Comparison of ENCODE assay signal across 8 cellular contexts in genomic region chr15:89874926-89875564, GRCh38. TPM values are rescaled to one million over a fixed set of nuclear protein-coding genes. Genes with fewer than 3 reads are reported as not detected.
DNase-seq lines count a peak whose midpoint lies in the region; ATAC-seq and TF ChIP-seq lines count a peak whose summit lies in the region.

No MANE protein-coding gene starts in this region.

- H3K79me2 ChIP-seq in DOHH2 (ENCODE audit: control insufficient read depth, low read length) = no peaks in the 10 kb centered on the region

- TF ChIP-seq CTCF in DOHH2 (IDR thresholded peaks at IDR 0.05; ENCODE audit: low read depth, low read length, poor library complexity, severe bottlenecking) = peak; percentile 96

- peaks cover 11% of the 10 kb centered on the region for H3K36me3 Mint-ChIP-seq in activated naive CD8-positive, alpha-beta T cell treated with anti-CD3 and anti-CD28 coated beads for 36 hours

- no peak overlapping the region for H3K4me2 ChIP-seq in DOHH2 (ENCODE audit: low read length)

- no peak overlapping the region for H3K27ac ChIP-seq in DOHH2 (ENCODE audit: low read depth, low read length)

- H3K4me3 ChIP-seq in DOHH2 (ENCODE audit: low read length) = no peak overlapping the region

- H3K4me1 ChIP-seq in DOHH2 (ENCODE audit: control insufficient read depth, low read length) = peaks cover 4% of the 10 kb centered on the region

- H3K4me1 Mint-ChIP-seq in activated naive CD8-positive, alpha-beta T cell treated with anti-CD3 and anti-CD28 coated beads for 36 hours = peaks cover 6% of the 10 kb centered on the region

- no peaks in the 10 kb centered on the region for H3K9me3 Mint-ChIP-seq in activated naive CD8-positive, alpha-beta T cell treated with anti-CD3 and anti-CD28 coated beads for 36 hours

- ATAC-seq in GM21367 (IDR thresholded peaks at IDR 0.05; ENCODE audit: unreplicated experiment) = no peak

- no peak overlapping the region for H3K4me3 Mint-ChIP-seq in activated naive CD8-positive, alpha-beta T cell treated with anti-CD3 and anti-CD28 coated beads for 36 hours

- no peaks in the 10 kb centered on the region for H4K20me1 ChIP-seq in DOHH2 (ENCODE audit: control insufficient read depth, insufficient read depth, low read depth, low read length)

- H3K27me3 Mint-ChIP-seq in activated naive CD8-positive, alpha-beta T cell treated with anti-CD3 and anti-CD28 coated beads for 36 hours = no peaks in the 10 kb centered on the region

- DNase-seq in H4 (ENCODE audit: low spot score) (peak; percentile 64), NCI-H1092 (lab: John Stamatoyannopoulos, UW) (peak; percentile 46), SW480 (ENCODE audit: low spot score) (peak; percentile 67), cardiac septum (ENCODE audit: low spot score) (peak; percentile 90), renal cortical epithelial cell (ENCODE audit: low read depth) (peak; percentile 55)
- DNase-seq in activated naive CD8-positive, alpha-beta T cell treated with anti-CD3 and anti-CD28 coated beads for 36 hours = peak; percentile 81

- no peaks in the 10 kb centered on the region for H3K9me2 ChIP-seq in DOHH2 (replicated peaks; ENCODE audit: control insufficient read depth, low read length)

- H3K36me3 ChIP-seq in DOHH2 (ENCODE audit: control insufficient read depth, low read length) = peaks cover 19% of the 10 kb centered on the region; the same call in 1 of the 2 replicates

- intact Hi-C loops in cardiac septum (cut with DNase I) = loop anchor here (2.0 kb wide), 1 partner anchor 114 kb away; no protein-coding TSS in a partner anchor

- no peaks in the 10 kb centered on the region for H3K9me3 ChIP-seq in DOHH2 (ENCODE audit: control insufficient read depth, insufficient read depth, low read length)

- H3F3A ChIP-seq in DOHH2 (ENCODE audit: control insufficient read depth, insufficient read depth) = peaks cover 6% of the 10 kb centered on the region

- no peaks in the 10 kb centered on the region for H3K27me3 ChIP-seq in DOHH2 (ENCODE audit: control insufficient read depth, low read length)

- peak overlapping the region; percentile 0 for H3K27ac Mint-ChIP-seq in activated naive CD8-positive, alpha-beta T cell treated with anti-CD3 and anti-CD28 coated beads for 36 hours

RNA-seq across cellular contexts. Expression of gene AP3S2, which starts 18.7 kb away (rescaled TPM):
- total RNA-seq in H4 (2014; rRNA removed; shearing (Covaris generic)) = 60.9 and 81.4 TPM in 2 replicates
- 10 to 100 TPM; 16.2 to 20.8 TPM for total RNA-seq in activated naive CD8-positive, alpha-beta T cell treated with anti-CD3 and anti-CD28 coated beads for 36 hours
- total RNA-seq in cardiac septum = 33.6 TPM
- 64.9 and 74.4 TPM in 2 replicates for total RNA-seq in renal cortical epithelial cell

RNA-seq across cellular contexts. Expression of gene ARPIN, which starts 37.7 kb away (rescaled TPM):
- 3.4 and 5.1 TPM in 2 replicates for total RNA-seq in H4 (2014; rRNA removed; shearing (Covaris generic))
- total RNA-seq in activated naive CD8-positive, alpha-beta T cell treated with anti-CD3 and anti-CD28 coated beads for 36 hours = not detected
- total RNA-seq in cardiac septum (14.4 TPM), renal cortical epithelial cell (4.7 and 7.5 TPM in 2 replicates)
